35 cellular contexts compared by ENCODE assay signal in the genomic region with DNA sequence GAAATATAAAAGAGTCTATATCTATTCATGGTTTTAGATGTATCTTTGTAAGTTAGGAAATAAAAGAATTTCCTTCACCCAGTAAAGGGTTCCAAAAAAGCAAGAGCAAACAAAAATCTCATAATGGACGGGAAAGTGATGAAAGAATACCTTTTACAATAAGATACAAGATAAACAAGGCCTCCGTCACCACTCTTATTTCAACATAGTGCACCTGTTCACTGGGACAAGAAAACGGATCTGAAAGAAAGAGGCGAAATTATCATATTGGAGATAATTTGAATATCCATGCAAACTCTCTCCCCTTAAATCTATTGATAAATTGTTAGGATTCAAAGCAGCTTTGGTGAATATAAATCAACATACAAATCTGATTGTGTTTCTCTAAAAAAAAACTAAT. TPM values are rescaled to one million over a fixed set of nuclear protein-coding genes. Genes with fewer than 3 reads are reported as not detected.
"Had no signal": no experiment of that assay in that cellular context is flagged by ENCODE, and none has a peak within 500 bp of the region (broad histone marks: within the 10 kb centered on the region; RNA-seq: fewer than 3 reads in every experiment).

No MANE protein-coding gene starts in this region.

- H3K27ac ChIP-seq: left lung, neural progenitor cell, neutrophil, ovary, right atrium auricular region, right lobe of liver, stomach, testis, tibial artery, upper lobe of right lung had no signal

- DNase-seq: hypothalamus; immature natural killer cell; kidney; left colon; left lung; mesendoderm; naive B cell; natural killer cell; nephron progenitor cell; occipital lobe; ovary; right lobe of liver; stimulated activated CD4-positive, alpha-beta T cell treated with anti-CD3 and anti-CD28 coated beads, Interleukin-1b, Interleukin-23, amount 100 ng/mL, for 48 hours; stimulated activated CD4-positive, alpha-beta T cell treated with anti-CD3 and anti-CD28 coated beads, Interleukin-2, amount 100 ng/mL, for 48 hours; stimulated activated CD4-positive, alpha-beta T cell treated with anti-CD3 and anti-CD28 coated beads, Interleukin-4, amount 100 ng/mL, for 4 hours; stimulated activated CD8-positive, alpha-beta memory T cell treated with anti-CD3 and anti-CD28 coated beads, Interleukin-4, amount 100 ng/mL, for 48 hours; stimulated activated naive CD4-positive, alpha-beta T cell treated with Interleukin-2 at 50 U/mL for 16 hours; stomach; testis; tibial artery; trophoblast cell; upper lobe of right lung had no signal

- H2AFZ ChIP-seq: neural progenitor cell had no signal

- ATAC-seq: left colon; left lung; natural killer cell; right lobe of liver; stimulated activated memory B cell treated with anti-CD40 and anti-IgM and Interleukin-4, amounts not matched to agents 10 μg/mL and 1 μg/mL and 100 μg/mL, for 72 hours; upper lobe of right lung had no signal

- H3K9ac ChIP-seq: neural progenitor cell had no signal

- H3K36me3 ChIP-seq: left lung, neural progenitor cell, neutrophil, ovary, right atrium auricular region, right lobe of liver, stomach, tibial artery, upper lobe of right lung had no signal

- H3K27me3 ChIP-seq: neural progenitor cell, neutrophil, ovary, right atrium auricular region, right lobe of liver, stomach, testis, tibial artery, upper lobe of right lung had no signal

- H3K4me2 ChIP-seq: neural progenitor cell, smooth muscle cell had no signal

- H3K4me3 ChIP-seq: left lung, lung, neural progenitor cell, ovary, right atrium auricular region, right lobe of liver, smooth muscle cell, stomach, testis, tibial artery, upper lobe of right lung had no signal

- H3K9me3 ChIP-seq: neutrophil, right atrium auricular region, right lobe of liver, testis, tibial artery, upper lobe of right lung had no signal

- H3K4me1 ChIP-seq: left lung, neural progenitor cell, right atrium auricular region, right lobe of liver, stomach, testis, tibial artery, upper lobe of right lung had no signal

RNA-seq across cellular contexts. Expression of a gene that starts 0.9 kb away (rescaled TPM):
- total RNA-seq: left lung, lung, mesothelial cell of epicardium, natural killer cell, occipital lobe, progenitor cell of endocrine pancreas, pulmonary artery endothelial cell, renal cortical epithelial cell, right atrium auricular region, smooth muscle cell, stomach, upper lobe of right lung had no signal

RNA-seq across cellular contexts. Expression of a gene that starts 3.7 kb away (rescaled TPM):
- total RNA-seq: left colon, left lung, liver, mesothelial cell of epicardium, mononuclear cell, natural killer cell, ovary, progenitor cell of endocrine pancreas, pulmonary artery endothelial cell, renal cortical epithelial cell, right atrium auricular region, right lobe of liver, skeletal muscle tissue, smooth muscle cell, stomach, upper lobe of right lung had no signal
